ENCODE assay signal across 1 cellular context in the genomic region with DNA sequence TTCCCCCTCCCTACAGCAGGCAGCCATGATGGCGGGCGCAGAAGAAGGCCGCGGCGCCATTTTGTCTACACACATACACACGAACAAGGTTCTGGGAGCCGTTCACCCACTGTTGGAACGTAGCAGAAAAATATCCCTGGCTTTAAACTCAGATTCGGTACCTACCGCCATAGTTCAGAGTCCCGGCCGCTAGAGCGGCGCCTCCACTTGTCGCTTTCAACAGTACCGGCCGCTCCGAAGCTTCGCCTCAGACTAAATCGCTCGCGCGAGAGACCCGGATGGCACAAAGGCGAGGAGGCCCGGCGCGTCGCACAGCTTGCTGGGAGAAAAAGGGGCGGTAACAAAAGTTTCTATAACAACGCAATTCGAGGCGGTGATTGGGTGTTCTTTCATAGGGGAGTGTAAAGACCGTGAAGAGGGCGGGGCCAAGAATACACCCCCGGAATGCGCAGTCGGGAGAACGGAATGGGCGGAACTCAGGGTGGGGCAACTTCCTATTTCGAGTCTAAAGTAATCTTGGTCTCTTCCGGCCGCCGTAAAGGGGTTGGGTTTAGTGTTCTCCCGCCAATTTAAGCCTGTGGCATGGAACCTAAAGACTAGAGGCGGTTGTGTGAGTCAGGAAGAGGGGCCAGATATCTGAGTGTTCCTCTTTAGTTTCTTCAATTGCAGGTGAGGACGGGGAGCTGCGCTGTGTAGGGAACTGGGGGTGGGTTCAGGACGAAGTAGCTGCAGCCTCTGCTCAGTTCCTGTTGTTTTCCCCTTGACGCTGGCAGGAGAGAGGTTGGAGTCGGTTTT.
A peak's percentile ranks its signal among the peaks of the same experiment; 100 is the strongest.
TF ChIP-seq lines count a peak whose summit lies in the region.

A gene with protein sequence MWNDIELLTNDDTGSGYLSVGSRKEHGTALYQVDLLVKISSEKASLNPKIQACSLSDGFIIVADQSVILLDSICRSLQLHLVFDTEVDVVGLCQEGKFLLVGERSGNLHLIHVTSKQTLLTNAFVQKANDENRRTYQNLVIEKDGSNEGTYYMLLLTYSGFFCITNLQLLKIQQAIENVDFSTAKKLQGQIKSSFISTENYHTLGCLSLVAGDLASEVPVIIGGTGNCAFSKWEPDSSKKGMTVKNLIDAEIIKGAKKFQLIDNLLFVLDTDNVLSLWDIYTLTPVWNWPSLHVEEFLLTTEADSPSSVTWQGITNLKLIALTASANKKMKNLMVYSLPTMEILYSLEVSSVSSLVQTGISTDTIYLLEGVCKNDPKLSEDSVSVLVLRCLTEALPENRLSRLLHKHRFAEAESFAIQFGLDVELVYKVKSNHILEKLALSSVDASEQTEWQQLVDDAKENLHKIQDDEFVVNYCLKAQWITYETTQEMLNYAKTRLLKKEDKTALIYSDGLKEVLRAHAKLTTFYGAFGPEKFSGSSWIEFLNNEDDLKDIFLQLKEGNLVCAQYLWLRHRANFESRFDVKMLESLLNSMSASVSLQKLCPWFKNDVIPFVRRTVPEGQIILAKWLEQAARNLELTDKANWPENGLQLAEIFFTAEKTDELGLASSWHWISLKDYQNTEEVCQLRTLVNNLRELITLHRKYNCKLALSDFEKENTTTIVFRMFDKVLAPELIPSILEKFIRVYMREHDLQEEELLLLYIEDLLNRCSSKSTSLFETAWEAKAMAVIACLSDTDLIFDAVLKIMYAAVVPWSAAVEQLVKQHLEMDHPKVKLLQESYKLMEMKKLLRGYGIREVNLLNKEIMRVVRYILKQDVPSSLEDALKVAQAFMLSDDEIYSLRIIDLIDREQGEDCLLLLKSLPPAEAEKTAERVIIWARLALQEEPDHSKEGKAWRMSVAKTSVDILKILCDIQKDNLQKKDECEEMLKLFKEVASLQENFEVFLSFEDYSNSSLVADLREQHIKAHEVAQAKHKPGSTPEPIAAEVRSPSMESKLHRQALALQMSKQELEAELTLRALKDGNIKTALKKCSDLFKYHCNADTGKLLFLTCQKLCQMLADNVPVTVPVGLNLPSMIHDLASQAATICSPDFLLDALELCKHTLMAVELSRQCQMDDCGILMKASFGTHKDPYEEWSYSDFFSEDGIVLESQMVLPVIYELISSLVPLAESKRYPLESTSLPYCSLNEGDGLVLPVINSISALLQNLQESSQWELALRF (N-terminal part only) (plus strand): TSS at position 567 of the 795 bp plus-strand sequence. CDS start 2,815 bp downstream, outside the sequence.
Gene RSRC2 (minus strand): TSS at position 254 of the 795 bp plus-strand sequence. CDS start 83 bp downstream, at position 171.

TF ChIP-seq in WTC11, 78 proteins besides CTCF, POLR2A, EP300 and RAD21 (continued from another document):
- TF ChIP-seq, protein P1, sequence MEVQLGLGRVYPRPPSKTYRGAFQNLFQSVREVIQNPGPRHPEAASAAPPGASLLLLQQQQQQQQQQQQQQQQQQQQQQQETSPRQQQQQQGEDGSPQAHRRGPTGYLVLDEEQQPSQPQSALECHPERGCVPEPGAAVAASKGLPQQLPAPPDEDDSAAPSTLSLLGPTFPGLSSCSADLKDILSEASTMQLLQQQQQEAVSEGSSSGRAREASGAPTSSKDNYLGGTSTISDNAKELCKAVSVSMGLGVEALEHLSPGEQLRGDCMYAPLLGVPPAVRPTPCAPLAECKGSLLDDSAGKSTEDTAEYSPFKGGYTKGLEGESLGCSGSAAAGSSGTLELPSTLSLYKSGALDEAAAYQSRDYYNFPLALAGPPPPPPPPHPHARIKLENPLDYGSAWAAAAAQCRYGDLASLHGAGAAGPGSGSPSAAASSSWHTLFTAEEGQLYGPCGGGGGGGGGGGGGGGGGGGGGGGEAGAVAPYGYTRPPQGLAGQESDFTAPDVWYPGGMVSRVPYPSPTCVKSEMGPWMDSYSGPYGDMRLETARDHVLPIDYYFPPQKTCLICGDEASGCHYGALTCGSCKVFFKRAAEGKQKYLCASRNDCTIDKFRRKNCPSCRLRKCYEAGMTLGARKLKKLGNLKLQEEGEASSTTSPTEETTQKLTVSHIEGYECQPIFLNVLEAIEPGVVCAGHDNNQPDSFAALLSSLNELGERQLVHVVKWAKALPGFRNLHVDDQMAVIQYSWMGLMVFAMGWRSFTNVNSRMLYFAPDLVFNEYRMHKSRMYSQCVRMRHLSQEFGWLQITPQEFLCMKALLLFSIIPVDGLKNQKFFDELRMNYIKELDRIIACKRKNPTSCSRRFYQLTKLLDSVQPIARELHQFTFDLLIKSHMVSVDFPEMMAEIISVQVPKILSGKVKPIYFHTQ (CRISPR knock-in tag; IDR thresholded peaks at IDR 0.05) = peak; percentile 49; the same call in 1 of the 2 replicates
- TF ChIP-seq, protein P2, sequence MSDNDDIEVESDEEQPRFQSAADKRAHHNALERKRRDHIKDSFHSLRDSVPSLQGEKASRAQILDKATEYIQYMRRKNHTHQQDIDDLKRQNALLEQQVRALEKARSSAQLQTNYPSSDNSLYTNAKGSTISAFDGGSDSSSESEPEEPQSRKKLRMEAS (CRISPR knock-in tag; IDR thresholded peaks at IDR 0.05) = peak; percentile 79
- TF ChIP-seq FOXK1 (CRISPR knock-in tag; IDR thresholded peaks at IDR 0.05) = peak; percentile 33; the same call in 1 of the 2 replicates
- no peak for TF ChIP-seq ESRRA (CRISPR knock-in tag; IDR thresholded peaks at IDR 0.05; ENCODE audit: borderline replicate concordance)
- TF ChIP-seq ZNF121 (CRISPR knock-in tag; IDR thresholded peaks at IDR 0.05) = no peak
- peak; percentile 46 for TF ChIP-seq GABPB1 (CRISPR knock-in tag; IDR thresholded peaks at IDR 0.05)
- peak; percentile 82 for TF ChIP-seq TEAD4 (CRISPR knock-in tag; IDR thresholded peaks at IDR 0.05)
- TF ChIP-seq, protein P3, sequence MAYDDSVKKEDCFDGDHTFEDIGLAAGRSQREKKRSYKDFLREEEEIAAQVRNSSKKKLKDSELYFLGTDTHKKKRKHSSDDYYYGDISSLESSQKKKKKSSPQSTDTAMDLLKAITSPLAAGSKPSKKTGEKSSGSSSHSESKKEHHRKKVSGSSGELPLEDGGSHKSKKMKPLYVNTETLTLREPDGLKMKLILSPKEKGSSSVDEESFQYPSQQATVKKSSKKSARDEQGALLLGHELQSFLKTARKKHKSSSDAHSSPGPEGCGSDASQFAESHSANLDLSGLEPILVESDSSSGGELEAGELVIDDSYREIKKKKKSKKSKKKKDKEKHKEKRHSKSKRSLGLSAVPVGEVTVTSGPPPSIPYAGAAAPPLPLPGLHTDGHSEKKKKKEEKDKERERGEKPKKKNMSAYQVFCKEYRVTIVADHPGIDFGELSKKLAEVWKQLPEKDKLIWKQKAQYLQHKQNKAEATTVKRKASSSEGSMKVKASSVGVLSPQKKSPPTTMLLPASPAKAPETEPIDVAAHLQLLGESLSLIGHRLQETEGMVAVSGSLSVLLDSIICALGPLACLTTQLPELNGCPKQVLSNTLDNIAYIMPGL (CRISPR knock-in tag; IDR thresholded peaks at IDR 0.05) = no peak; the same call in 1 of the 2 replicates
